Comparison of ENCODE assay signal across 10 cellular contexts in genomic region chr20:5362771-5363170, GRCh38. TPM values are rescaled to one million over a fixed set of nuclear protein-coding genes. Genes with fewer than 3 reads are reported as not detected.
"Had no signal": no experiment of that assay in that cellular context is flagged by ENCODE, and none has a peak within 500 bp of the region (broad histone marks: within the 10 kb centered on the region; RNA-seq: fewer than 3 reads in every experiment).

No MANE protein-coding gene starts in this region.

- FAIRE-seq: HTR-8/SVneo, K562 had no signal

- H3K9ac ChIP-seq: KMS-11 had no signal

- ATAC-seq: K562 had no signal

- H3K4me3 ChIP-seq: K562 had no signal

- H3K27ac ChIP-seq: HL-60, KMS-11 had no signal

- H3K4me2 ChIP-seq: KMS-11 had no signal

- DNase-seq: IMR-90, KBM-7, KG1 had no signal

- H3K4me3 Mint-ChIP-seq: IgD-negative memory B cell had no signal

- H3K27ac Mint-ChIP-seq: IgD-negative memory B cell had no signal

RNA-seq across cellular contexts. Expression of gene PROKR2, which starts 46.0 kb away (rescaled TPM):
- total RNA-seq: HT-29, HT1080, IMR-90, K562 had no signal
- polyA plus RNA-seq: IgD-negative memory B cell, IMR-90, K562 had no signal
